ENCODE assay signal across 8 cellular contexts in genomic region chr3:196159952-196160804, GRCh38. TPM values are rescaled to one million over a fixed set of nuclear protein-coding genes. Genes with fewer than 3 reads are reported as not detected.
DNase-seq lines count a peak whose midpoint lies in the region; ATAC-seq and TF ChIP-seq lines count a peak whose summit lies in the region.

No MANE protein-coding gene starts in this region.

- H3K9ac ChIP-seq in fibroblast of lung (ENCODE audit: insufficient read depth, low read length), result no peak overlapping the region
- H3K9ac ChIP-seq in skeletal muscle tissue (ENCODE audit: low read depth in 1 of 3, low read length in 3 of 3), result no peak overlapping the region

- H3K27ac Mint-ChIP-seq in T-helper 1 cell treated with Interleukin-12 subunit alpha and Interleukin-12 subunit beta and Interleukin-4 antibody, amounts not matched to agents 30 μg/mL and 1 μg/mL, for 36 hours, result peak overlapping the region; percentile 92

- no peaks in the 10 kb centered on the region for H4K20me1 ChIP-seq in fibroblast of lung (ENCODE audit: control insufficient read depth, extremely low read depth, insufficient read depth, low read length)

- H3K79me2 ChIP-seq in fibroblast of lung (ENCODE audit: control insufficient read depth, insufficient read depth, low read length), result no peaks in the 10 kb centered on the region

- no peak overlapping the region for H2AFZ ChIP-seq in fibroblast of lung (ENCODE audit: low read length)

- no peak for TF ChIP-seq CTCF in fibroblast of lung (conservative IDR thresholded peaks at IDR 0.05 in 1 of 2, IDR thresholded peaks at IDR 0.05 in 1 of 2; ENCODE audit: low read depth in 1 of 2, low read length in 2 of 2)

- peak; percentile 87 for ATAC-seq in GM19467 (IDR thresholded peaks at IDR 0.05; ENCODE audit: unreplicated experiment)
- ATAC-seq in HG03460 (IDR thresholded peaks at IDR 0.05; ENCODE audit: unreplicated experiment), result peak; percentile 90
- ATAC-seq in HG02840 (IDR thresholded peaks at IDR 0.05; ENCODE audit: low FRiP score, unreplicated experiment), result no peak

- no peak overlapping the region for H3K4me2 ChIP-seq in fibroblast of lung (ENCODE audit: extremely low read depth, insufficient read depth, low read length)

- peak overlapping the region; percentile 45 for H3K4me3 Mint-ChIP-seq in T-helper 1 cell treated with Interleukin-12 subunit alpha and Interleukin-12 subunit beta and Interleukin-4 antibody, amounts not matched to agents 30 μg/mL and 1 μg/mL, for 36 hours

- DNase-seq in GM03348 (ENCODE audit: low spot score) (peak; percentile 75), fibroblast of lung (ENCODE audit: low read depth in 2 of 2) (peak; percentile 85 to 91), NCI-H446 (lab: John Stamatoyannopoulos, UW) (no peak)

- no peaks in the 10 kb centered on the region for H3K36me3 ChIP-seq in fibroblast of lung (ENCODE audit: control insufficient read depth, insufficient read depth, low read length)
- H3K36me3 ChIP-seq in skeletal muscle tissue (ENCODE audit: control insufficient read depth in 3 of 3, insufficient read depth in 3 of 3, low read length in 3 of 3), result no peaks in the 10 kb centered on the region

- H3K4me3 ChIP-seq in fibroblast of lung (replicated peaks in 1 of 4; ENCODE audit: control extremely low read depth in 1 of 4, insufficient read depth in 1 of 4, low read depth in 3 of 4, low read length in 4 of 4) (no peak overlapping the region), skeletal muscle tissue (ENCODE audit: low read length in 3 of 3) (no peak overlapping the region)

- H3K27me3 ChIP-seq in fibroblast of lung (ENCODE audit: control insufficient read depth, insufficient read depth, low read length), result no peaks in the 10 kb centered on the region
- H3K27me3 ChIP-seq in skeletal muscle tissue (ENCODE audit: control insufficient read depth in 3 of 3, insufficient read depth in 3 of 3, low read length in 3 of 3), result no peaks in the 10 kb centered on the region

- no peaks in the 10 kb centered on the region for H3K4me1 ChIP-seq in fibroblast of lung (ENCODE audit: control insufficient read depth, extremely low read depth, insufficient read depth, low read length)
- peaks cover 10 to 21% (median 11%) of the 10 kb centered on the region in 3 donors for H3K4me1 ChIP-seq in skeletal muscle tissue (ENCODE audit: control insufficient read depth in 3 of 3, insufficient read depth in 3 of 3, low read length in 3 of 3)

- H3K9me3 ChIP-seq in fibroblast of lung (ENCODE audit: control insufficient read depth, insufficient read depth, low read depth, low read length), result no peaks in the 10 kb centered on the region
- no peaks in the 10 kb centered on the region for H3K9me3 ChIP-seq in skeletal muscle tissue (ENCODE audit: control insufficient read depth in 3 of 3, low read length in 3 of 3)

- no peaks in the 10 kb centered on the region for H3K9me3 Mint-ChIP-seq in T-helper 1 cell treated with Interleukin-12 subunit alpha and Interleukin-12 subunit beta and Interleukin-4 antibody, amounts not matched to agents 30 μg/mL and 1 μg/mL, for 36 hours

- H3K27ac ChIP-seq in fibroblast of lung (ENCODE audit: insufficient read depth, low read length), result no peak overlapping the region
- H3K27ac ChIP-seq in skeletal muscle tissue (ENCODE audit: low read depth, low read length), result peak overlapping the region; percentile 15

- peaks cover 36% of the 10 kb centered on the region for H3K4me1 Mint-ChIP-seq in T-helper 1 cell treated with Interleukin-12 subunit alpha and Interleukin-12 subunit beta and Interleukin-4 antibody, amounts not matched to agents 30 μg/mL and 1 μg/mL, for 36 hours (ENCODE audit: low read depth)

- no peaks in the 10 kb centered on the region for H3K27me3 Mint-ChIP-seq in T-helper 1 cell treated with Interleukin-12 subunit alpha and Interleukin-12 subunit beta and Interleukin-4 antibody, amounts not matched to agents 30 μg/mL and 1 μg/mL, for 36 hours (ENCODE audit: low read depth)

- H3K36me3 Mint-ChIP-seq in T-helper 1 cell treated with Interleukin-12 subunit alpha and Interleukin-12 subunit beta and Interleukin-4 antibody, amounts not matched to agents 30 μg/mL and 1 μg/mL, for 36 hours (ENCODE audit: low read depth), result peaks cover 2% of the 10 kb centered on the region

RNA-seq across cellular contexts. Expression of gene ZDHHC19, which starts 51.0 kb away (rescaled TPM):
- not detected in 2 replicates for total RNA-seq in fibroblast of lung
- polyA plus RNA-seq in fibroblast of lung, result not detected in 2 replicates
- not detected in 2 replicates for polyA plus RNA-seq in fibroblast of lung (2012)
- not detected in 2 replicates for polyA minus RNA-seq in fibroblast of lung (ENCODE audit: low replicate concordance)
- not detected for total RNA-seq in skeletal muscle tissue

RNA-seq across cellular contexts. Expression of gene SLC51A, which starts 56.2 kb away (rescaled TPM):
- total RNA-seq in fibroblast of lung (not detected in 2 replicates), skeletal muscle tissue (2.1 TPM)
- polyA plus RNA-seq in fibroblast of lung, result not detected in 2 replicates
- polyA plus RNA-seq in fibroblast of lung (2012), result 3.3 and 6.1 TPM in 2 replicates
- not detected in 2 replicates for polyA minus RNA-seq in fibroblast of lung (ENCODE audit: low replicate concordance)

Comparison
In these comparisons a context has a peak if more than half of its experiments do, and no peak if none do; other contexts are left out.
1. DNase-seq: peak in GM03348 (single experiment) and fibroblast of lung (2 of 2); none in NCI-H446 (0 of 2).